Comparison of ENCODE assay signal across 15 cellular contexts in the genomic region with DNA sequence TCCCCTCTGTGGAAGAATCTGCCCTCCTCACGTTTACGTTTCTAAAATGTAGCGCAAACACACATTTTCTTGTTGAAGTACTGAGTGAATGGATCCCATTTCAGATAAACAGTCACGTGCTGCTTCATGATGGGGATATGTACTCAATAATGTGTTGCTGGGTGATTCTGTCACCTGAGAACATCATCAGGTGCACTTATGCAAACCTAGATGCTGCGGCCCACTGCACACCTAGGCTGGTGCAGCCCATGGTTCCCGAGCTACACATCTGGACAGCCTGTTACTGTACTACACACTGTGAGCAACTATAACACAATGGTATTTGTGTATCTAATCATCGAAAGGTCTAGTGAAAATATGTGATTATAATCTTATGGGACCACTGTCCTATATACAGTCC. TPM values are rescaled to one million over a fixed set of nuclear protein-coding genes. Genes with fewer than 3 reads are reported as not detected.
A peak's percentile ranks its signal among the peaks of the same experiment; 100 is the strongest.
DNase-seq lines count a peak whose midpoint lies in the region; ATAC-seq and TF ChIP-seq lines count a peak whose summit lies in the region.
"Had no signal": no experiment of that assay in that cellular context is flagged by ENCODE, and none has a peak within 500 bp of the region (broad histone marks: within the 10 kb centered on the region; RNA-seq: fewer than 3 reads in every experiment).

No MANE protein-coding gene starts in this region.

- no peak for DNase-seq in activated T-cell treated with anti-CD3 and anti-CD28 coated beads, Interleukin-2, amount 50 U/mL, for 72 hours
- DNase-seq in activated T-cell treated with anti-CD3 and anti-CD28 coated beads, Interleukin-2, amount 50 U/mL, for 24 hours = no peak
- DNase-seq in NCI-H526 treated with DMSO at 0.1 percent for 48 hours (lab: John Stamatoyannopoulos, UW) (peak; percentile 76), nephron progenitor cell (no peak), osteocyte (ENCODE audit: extremely low spot score, unreplicated experiment) (no peak)
- DNase-seq: 8988T; Caco-2; CD8-positive, alpha-beta T cell; GOT3; H7; HFFc6 had no signal

- H3K27ac Mint-ChIP-seq in activated T-cell treated with anti-CD3 and anti-CD28 coated beads, Interleukin-2, amount 50 U/mL, for 72 hours = peak overlapping the region; percentile 53
- H3K27ac Mint-ChIP-seq in activated T-cell treated with anti-CD3 and anti-CD28 coated beads, Interleukin-2, amount 50 U/mL, for 24 hours = no peak overlapping the region
- H3K27ac Mint-ChIP-seq in nephron progenitor cell = peak overlapping the region; percentile 55
- peak overlapping the region; percentile 6 for H3K27ac Mint-ChIP-seq in stimulated activated memory B cell treated with anti-CD40 and anti-IgM and Interleukin-4, amounts not matched to agents 10 μg/mL and 1 μg/mL and 100 μg/mL, for 72 hours
- H3K27ac Mint-ChIP-seq in osteocyte (ENCODE audit: unreplicated experiment) = no peak overlapping the region
- H3K27ac Mint-ChIP-seq: HFFc6 had no signal

- TF ChIP-seq CTCF in nephron progenitor cell (IDR thresholded peaks at IDR 0.05) (no peak), osteocyte (IDR thresholded peaks at IDR 0.05) (no peak)

- no peaks in the 10 kb centered on the region for H3K4me1 Mint-ChIP-seq in activated T-cell treated with anti-CD3 and anti-CD28 coated beads, Interleukin-2, amount 50 U/mL, for 72 hours (ENCODE audit: low read depth)
- peaks cover 4% of the 10 kb centered on the region for H3K4me1 Mint-ChIP-seq in activated T-cell treated with anti-CD3 and anti-CD28 coated beads, Interleukin-2, amount 50 U/mL, for 24 hours (ENCODE audit: low read depth)
- H3K4me1 Mint-ChIP-seq in nephron progenitor cell (peaks cover 25% of the 10 kb centered on the region), osteocyte (ENCODE audit: unreplicated experiment) (no peaks in the 10 kb centered on the region)
- no peaks in the 10 kb centered on the region for H3K4me1 Mint-ChIP-seq in stimulated activated memory B cell treated with anti-CD40 and anti-IgM and Interleukin-4, amounts not matched to agents 10 μg/mL and 1 μg/mL and 100 μg/mL, for 72 hours

- H3K36me3 Mint-ChIP-seq in activated T-cell treated with anti-CD3 and anti-CD28 coated beads, Interleukin-2, amount 50 U/mL, for 72 hours (ENCODE audit: insufficient read depth in 2 of 2) = peaks cover 15 to 41% of the 10 kb centered on the region in 2 donors
- H3K36me3 Mint-ChIP-seq in activated T-cell treated with anti-CD3 and anti-CD28 coated beads, Interleukin-2, amount 50 U/mL, for 24 hours (ENCODE audit: low read depth) = peaks cover 88% of the 10 kb centered on the region
- H3K36me3 Mint-ChIP-seq in nephron progenitor cell (ENCODE audit: low read depth) (peaks cover 79% of the 10 kb centered on the region), osteocyte (ENCODE audit: unreplicated experiment) (peaks cover 66% of the 10 kb centered on the region)
- H3K36me3 Mint-ChIP-seq in stimulated activated memory B cell treated with anti-CD40 and anti-IgM and Interleukin-4, amounts not matched to agents 10 μg/mL and 1 μg/mL and 100 μg/mL, for 72 hours = peaks cover 73% of the 10 kb centered on the region

- ATAC-seq in activated T-cell treated with anti-CD3 and anti-CD28 coated beads, Interleukin-2, amount 50 U/mL, for 72 hours (replicated peaks in 1 of 2) = no peak
- no peak for ATAC-seq in stimulated activated memory B cell treated with anti-CD40 and anti-IgM and Interleukin-4, amounts not matched to agents 10 μg/mL and 1 μg/mL and 100 μg/mL, for 72 hours
- ATAC-seq in GM19395 (IDR thresholded peaks at IDR 0.05; ENCODE audit: unreplicated experiment) (no peak), HG02798 (IDR thresholded peaks at IDR 0.05; ENCODE audit: poor library complexity, unreplicated experiment) (no peak)
- ATAC-seq: CD8-positive, alpha-beta T cell; HCT116 had no signal

- no peaks in the 10 kb centered on the region for H3K9me3 Mint-ChIP-seq in activated T-cell treated with anti-CD3 and anti-CD28 coated beads, Interleukin-2, amount 50 U/mL, for 72 hours
- no peaks in the 10 kb centered on the region for H3K9me3 Mint-ChIP-seq in activated T-cell treated with anti-CD3 and anti-CD28 coated beads, Interleukin-2, amount 50 U/mL, for 24 hours
- H3K9me3 Mint-ChIP-seq in nephron progenitor cell (no peaks in the 10 kb centered on the region), osteocyte (ENCODE audit: unreplicated experiment) (no peaks in the 10 kb centered on the region)
- H3K9me3 Mint-ChIP-seq in stimulated activated memory B cell treated with anti-CD40 and anti-IgM and Interleukin-4, amounts not matched to agents 10 μg/mL and 1 μg/mL and 100 μg/mL, for 72 hours = no peaks in the 10 kb centered on the region
- H3K9me3 Mint-ChIP-seq: CD8-positive, alpha-beta T cell; HFFc6 had no signal

- no peaks in the 10 kb centered on the region for H3K27me3 Mint-ChIP-seq in activated T-cell treated with anti-CD3 and anti-CD28 coated beads, Interleukin-2, amount 50 U/mL, for 72 hours (ENCODE audit: low read depth)
- H3K27me3 Mint-ChIP-seq in activated T-cell treated with anti-CD3 and anti-CD28 coated beads, Interleukin-2, amount 50 U/mL, for 24 hours = no peaks in the 10 kb centered on the region
- H3K27me3 Mint-ChIP-seq in nephron progenitor cell (ENCODE audit: low read depth, poor library complexity) (no peaks in the 10 kb centered on the region), osteocyte (ENCODE audit: unreplicated experiment) (no peaks in the 10 kb centered on the region)
- no peaks in the 10 kb centered on the region for H3K27me3 Mint-ChIP-seq in stimulated activated memory B cell treated with anti-CD40 and anti-IgM and Interleukin-4, amounts not matched to agents 10 μg/mL and 1 μg/mL and 100 μg/mL, for 72 hours

- H3K4me3 Mint-ChIP-seq in activated T-cell treated with anti-CD3 and anti-CD28 coated beads, Interleukin-2, amount 50 U/mL, for 72 hours = no peak overlapping the region
- H3K4me3 Mint-ChIP-seq in activated T-cell treated with anti-CD3 and anti-CD28 coated beads, Interleukin-2, amount 50 U/mL, for 24 hours = no peak overlapping the region
- H3K4me3 Mint-ChIP-seq in nephron progenitor cell = no peak overlapping the region
- no peak overlapping the region for H3K4me3 Mint-ChIP-seq in stimulated activated memory B cell treated with anti-CD40 and anti-IgM and Interleukin-4, amounts not matched to agents 10 μg/mL and 1 μg/mL and 100 μg/mL, for 72 hours
- no peak overlapping the region for H3K4me3 Mint-ChIP-seq in osteocyte (ENCODE audit: unreplicated experiment)
- H3K4me3 Mint-ChIP-seq: CD8-positive, alpha-beta T cell; HFFc6 had no signal

RNA-seq across cellular contexts. Expression of a gene that starts 26.5 kb away (rescaled TPM):
- 10 to 100 TPM; 74.3 TPM for total RNA-seq in activated T-cell treated with anti-CD3 and anti-CD28 coated beads, Interleukin-2, amount 50 U/mL, for 72 hours
- total RNA-seq in osteocyte = 79.7 and 83.0 TPM in 2 replicates

RNA-seq across cellular contexts. Expression of a gene that starts 33.6 kb away (rescaled TPM):
- total RNA-seq in activated T-cell treated with anti-CD3 and anti-CD28 coated beads, Interleukin-2, amount 50 U/mL, for 72 hours = 100 to 1,000 TPM; 106 to 122 TPM
- total RNA-seq in osteocyte = 41.0 and 45.4 TPM in 2 replicates

Comparison
In these comparisons a context has a peak if more than half of its experiments do, and no peak if none do; other contexts are left out.
1. H3K27ac Mint-ChIP-seq: peak in activated T-cell treated with anti-CD3 and anti-CD28 coated beads, Interleukin-2, amount 50 U/mL, for 72 hours (single experiment), nephron progenitor cell (single experiment) and stimulated activated memory B cell treated with anti-CD40 and anti-IgM and Interleukin-4, amounts not matched to agents 10 μg/mL and 1 μg/mL and 100 μg/mL, for 72 hours (single experiment); none in activated T-cell treated with anti-CD3 and anti-CD28 coated beads, Interleukin-2, amount 50 U/mL, for 24 hours (single experiment) and osteocyte (single experiment).